Comparison of ENCODE assay signal across 1 cellular context in genomic region chr3:14295037-14295436, GRCh38.
TF ChIP-seq lines count a peak whose summit lies in the region.

No MANE protein-coding gene starts in this region.

TF ChIP-seq in IMR-90, 13 proteins besides CTCF, POLR2A, EP300 and RAD21 (continued from another document):
- TF ChIP-seq USF2 (IDR thresholded peaks at IDR 0.05; ENCODE audit: low read depth, low read length): no peak
